ENCODE assay signal across 10 cellular contexts in genomic region chr4:78937837-78938236, GRCh38. TPM values are rescaled to one million over a fixed set of nuclear protein-coding genes. Genes with fewer than 3 reads are reported as not detected.
DNase-seq lines count a peak whose midpoint lies in the region; ATAC-seq, FAIRE-seq and TF ChIP-seq lines count a peak whose summit lies in the region.
"Had no signal": no experiment of that assay in that cellular context is flagged by ENCODE, and none has a peak within 500 bp of the region (broad histone marks: within the 10 kb centered on the region; RNA-seq: fewer than 3 reads in every experiment).

No MANE protein-coding gene starts in this region.

- TF ChIP-seq CTCF in CD8-positive, alpha-beta T cell (IDR thresholded peaks at IDR 0.05), result no peak
- no peak for TF ChIP-seq CTCF in GM12878 (IDR thresholded peaks at IDR 0.05 in 2 of 3, conservative IDR thresholded peaks at IDR 0.05 in 1 of 3; ENCODE audit: control insufficient read depth in 2 of 3, extremely low read depth in 1 of 3, insufficient read depth in 1 of 3, low read depth in 3 of 3, low read length in 3 of 3)
- TF ChIP-seq CTCF in GM20000 (IDR thresholded peaks at IDR 0.05; ENCODE audit: extremely low read depth, missing control alignments), result no peak

- no peak for TF ChIP-seq EP300 in GM12878 (IDR thresholded peaks at IDR 0.05; ENCODE audit: borderline replicate concordance in 1 of 2, control insufficient read depth in 1 of 2, low read depth in 2 of 2, low read length in 2 of 2)

- no peak for ATAC-seq in CD8-positive, alpha-beta T cell
- ATAC-seq in GM12878, result no peak
- ATAC-seq in HG03025 (IDR thresholded peaks at IDR 0.05; ENCODE audit: low FRiP score, unreplicated experiment), result no peak
- no peak for ATAC-seq in GM21786 (IDR thresholded peaks at IDR 0.05; ENCODE audit: unreplicated experiment)

- SMC1A ChIA-PET in GM12878 (lab: Charles Lee; ENCODE audit: uncharacterized antibody, unreplicated experiment), result interaction anchor here (0.8 to 3.5 kb wide), 8 partner anchors 9 to 324 kb away, joined by 3 to 20 read pairs (median 5); no protein-coding TSS in a partner anchor

- H3K79me2 ChIP-seq in GM12878 (ENCODE audit: control insufficient read depth, insufficient read depth, low read length), result peaks cover 1% of the 10 kb centered on the region

- TF ChIP-seq RAD21 in GM12878 (IDR thresholded peaks at IDR 0.05; ENCODE audit: insufficient read depth, low read depth, low read length), result no peak

- no TSS peak for BruUV-seq in GM12878 (replicated peaks; lab: Mats Ljungman, UMichigan)

- peaks cover 26% of the 10 kb centered on the region for H3K4me1 ChIP-seq in CD8-positive, alpha-beta T cell (ENCODE audit: insufficient read depth, low read length)
- no peaks in the 10 kb centered on the region; the same call in 1 of the 2 replicates for H3K4me1 ChIP-seq in GM12878 (ENCODE audit: control insufficient read depth, insufficient read depth, low read length)
- H3K4me1 ChIP-seq in muscle layer of duodenum (ENCODE audit: control insufficient read depth in 1 of 2, insufficient read depth in 2 of 2, low read length in 2 of 2), result peaks cover 9 to 11% of the 10 kb centered on the region in 2 donors

- no peak overlapping the region for H2AFZ ChIP-seq in GM12878 (ENCODE audit: control insufficient read depth, low read depth, low read length)

- RAD21 ChIA-PET in GM12878 (lab: Charles Lee; ENCODE audit: unreplicated experiment), result interaction anchor here (0.7 to 1.3 kb wide), 4 partner anchors 9 to 75 kb away, joined by 3 to 4 read pairs (median 3); no protein-coding TSS in a partner anchor

- peak overlapping the region; percentile 52 for H3K27ac Mint-ChIP-seq in CD8-positive, alpha-beta T cell

- DNase-seq in CD8-positive, alpha-beta T cell, result no peak
- no peak for DNase-seq in Jurkat, Clone E6-1 (ENCODE audit: low read depth, low spot score)
- DNase-seq in GM12878 (ENCODE audit: low read depth, low spot score) (no peak), GF-D8 (lab: John Stamatoyannopoulos, UW) (no peak), GM20000 (ENCODE audit: low spot score) (no peak)
- DNase-seq: stomach had no signal

- H3K27ac ChIP-seq in CD8-positive, alpha-beta T cell (ENCODE audit: low read depth, low read length), result no peak overlapping the region
- H3K27ac ChIP-seq in GM12878 (ENCODE audit: control insufficient read depth, insufficient read depth), result no peak overlapping the region
- no peak overlapping the region for H3K27ac ChIP-seq in muscle layer of duodenum (ENCODE audit: low read length)

- peaks cover 40% of the 10 kb centered on the region for H3K4me1 Mint-ChIP-seq in CD8-positive, alpha-beta T cell (ENCODE audit: low read depth)

- H3K36me3 Mint-ChIP-seq in CD8-positive, alpha-beta T cell, result peaks cover 17% of the 10 kb centered on the region

- POLR2A ChIA-PET in CD8-positive, alpha-beta T cell (lab: Charles Lee), result no interaction called here
- POLR2A ChIA-PET in GM12878 (lab: Charles Lee), result no interaction called here

- peaks cover 5% of the 10 kb centered on the region for H3K27me3 Mint-ChIP-seq in CD8-positive, alpha-beta T cell (ENCODE audit: low read depth)

- FAIRE-seq in GM12878 (lab: Jason Lieb, UNC), result no peak
- FAIRE-seq: GM12891 had no signal

- no peaks in the 10 kb centered on the region for H4K20me1 ChIP-seq in GM12878 (ENCODE audit: control insufficient read depth, insufficient read depth)

- H3K4me3 ChIP-seq in CD8-positive, alpha-beta T cell (ENCODE audit: low read depth, low read length), result no peak overlapping the region
- H3K4me3 ChIP-seq in Jurkat, Clone E6-1 (ENCODE audit: low read length), result peak overlapping the region; percentile 87; the same call in 1 of the 2 replicates
- H3K4me3 ChIP-seq in GM12878 (no peak overlapping the region), muscle layer of duodenum (ENCODE audit: low read depth in 1 of 2, low read length in 2 of 2) (peak overlapping the region; percentile 74 to 80)

- 0 out of 2 replicates have a peak overlapping the region, but pooled peaks have one; percentile 26 for H3K4me2 ChIP-seq in GM12878 (ENCODE audit: control insufficient read depth, insufficient read depth)

- H3K9ac ChIP-seq in GM12878 (ENCODE audit: control insufficient read depth, insufficient read depth, low read length), result no peak overlapping the region

- H3K9me3 ChIP-seq in CD8-positive, alpha-beta T cell (ENCODE audit: low read length), result no peaks in the 10 kb centered on the region
- H3K9me3 ChIP-seq in GM12878 (replicated peaks; ENCODE audit: control insufficient read depth, insufficient read depth, low read length), result no peaks in the 10 kb centered on the region; the same call in 2 of the 3 replicates
- H3K9me3 ChIP-seq in muscle layer of duodenum (ENCODE audit: control insufficient read depth in 1 of 2, low read length in 2 of 2), result no peaks in the 10 kb centered on the region
- H3K9me3 ChIP-seq: stomach had no signal

- TF ChIP-seq POLR2A in GM12878 (IDR thresholded peaks at IDR 0.05; ENCODE audit: low read depth, low read length), result no peak

- in situ Hi-C loops in GM12878 (cut with MboI), result no loop called here

- intact Hi-C loops in CD8-positive, alpha-beta T cell (cut with DNase I, micrococcal nuclease), result loop anchor here (2.0 to 10.0 kb wide), 4 partner anchors 161 to 1781 kb away; partner anchors contain the start of genes ANTXR2 (in 1 of the 2), BMP2K (in 1 of the 2) and CCNG2 (in 1 of the 2)
- intact Hi-C loops in GM12878 (cut with micrococcal nuclease; ENCODE audit: unreplicated experiment), result loop anchor here (5.0 kb wide), 1 partner anchor 326 kb away; no protein-coding TSS in a partner anchor

- H3K4me3 Mint-ChIP-seq in CD8-positive, alpha-beta T cell, result peak overlapping the region; percentile 54

- WGBS in GM12878 (ENCODE audit: insufficient coverage, insufficient replicate concordance, low lambda C conversion rate, missing lambda C conversion rate), result 98% methylated on average over 4 of the region's 4 CpGs

- H3K27me3 ChIP-seq in CD8-positive, alpha-beta T cell (ENCODE audit: insufficient read depth, low read length), result no peaks in the 10 kb centered on the region
- H3K27me3 ChIP-seq in GM12878 (replicated peaks in 1 of 2; ENCODE audit: control insufficient read depth in 2 of 2, insufficient read depth in 2 of 2, low read length in 1 of 2), result no peaks in the 10 kb centered on the region
- no peaks in the 10 kb centered on the region for H3K27me3 ChIP-seq in muscle layer of duodenum (ENCODE audit: low read depth, low read length)
- H3K27me3 ChIP-seq: stomach had no signal

- H3K9me3 Mint-ChIP-seq in CD8-positive, alpha-beta T cell, result no peaks in the 10 kb centered on the region

- CTCF ChIA-PET in CD8-positive, alpha-beta T cell (lab: Charles Lee), result interaction anchor here (0.9 kb wide), 2 partner anchors 14 to 1278 kb away, joined by 3 to 4 read pairs; no protein-coding TSS in a partner anchor
- CTCF ChIA-PET in GM12878 (lab: Yijun Ruan, JAX), result interaction anchor here (2.1 to 4.1 kb wide), 2 partner anchors 13 to 14 kb away, joined by 7 to 26 read pairs; no protein-coding TSS in a partner anchor

- H3K36me3 ChIP-seq in CD8-positive, alpha-beta T cell (ENCODE audit: insufficient read depth, low read length), result peaks cover 2% of the 10 kb centered on the region
- H3K36me3 ChIP-seq in GM12878 (ENCODE audit: control insufficient read depth in 2 of 2, insufficient read depth in 2 of 2, low read length in 1 of 2) (no peaks in the 10 kb centered on the region), muscle layer of duodenum (ENCODE audit: control insufficient read depth in 1 of 2, insufficient read depth in 2 of 2, low read length in 2 of 2) (no peaks in the 10 kb centered on the region)

TF ChIP-seq in GM12878, 131 proteins besides CTCF, POLR2A, EP300 and RAD21:
- TF ChIP-seq BCL3 (IDR thresholded peaks at IDR 0.05; ENCODE audit: borderline replicate concordance, insufficient read depth, low read depth, low read length, poor library complexity, severe bottlenecking) (no peak), LARP7 (IDR thresholded peaks at IDR 0.05) (no peak), STAT1 (conservative IDR thresholded peaks at IDR 0.05) (no peak), IRF4 (IDR thresholded peaks at IDR 0.05; ENCODE audit: low read depth, low read length) (no peak), RB1 (IDR thresholded peaks at IDR 0.05; ENCODE audit: borderline replicate concordance) (no peak)

RNA-seq across cellular contexts. Expression of gene PAQR3, which starts 1.4 kb away (rescaled TPM):
- total RNA-seq in CD8-positive, alpha-beta T cell, result 10 to 100 TPM; 17.8 to 19.3 TPM
- polyA plus RNA-seq in Jurkat, Clone E6-1 (2012; ENCODE audit: insufficient read depth, insufficient read length), result 47.6 TPM
- total RNA-seq in GM12878 (2013; cell fraction: nucleolus; rRNA removed), result 31.5 and 33.5 TPM in 2 replicates
- total RNA-seq in GM12878 (2014; rRNA removed) (7.2 and 9.0 TPM in 2 replicates), GM12878 (2014; rRNA removed; fragmentation: Illumina TruSeq; extraction: Trizol) (6.3 and 8.7 TPM in 2 replicates), GM12878 (2021) (8.3 and 8.5 TPM in 2 replicates)
- 1.4 TPM for polyA plus RNA-seq in GM12878 (2011; ENCODE audit: low read depth)
- polyA plus RNA-seq in GM12878 (2011; rRNA removed) (25.4 and 30.0 TPM in 2 replicates), GM12878 (2014; fragmentation: Illumina TruSeq; extraction: Trizol) (7.0 and 10.9 TPM in 2 replicates), GM12878 (2014; fragmentation: Nextera tagmentation; extraction: Ambion mirVana) (1 to 10 TPM; 2.2 to 3.0 TPM), GM12878 (2014; rRNA removed) (4.8 and 7.1 TPM in 2 replicates), GM12878 (2016; fragmentation: Nextera tagmentation; extraction: Ambion mirVana) (1 to 10 TPM; 7.6 to 8.1 TPM)
- 8.6 and 9.1 TPM in 2 replicates for polyA plus RNA-seq in GM12878 (2011; cell fraction: cytosol; rRNA removed)
- polyA plus RNA-seq in GM12878 (2011; cell fraction: nucleus; rRNA removed), result 31.3 and 33.5 TPM in 2 replicates
- polyA plus RNA-seq in GM12878 (2012), result 3.0 and 4.4 TPM in 2 replicates
- 18.5 and 30.7 TPM in 2 replicates for polyA minus RNA-seq in GM12878 (2011; rRNA and poly(A)+ RNA removed)
- polyA minus RNA-seq in GM12878 (2011; cell fraction: cytosol; rRNA and poly(A)+ RNA removed), result 6.5 and 7.6 TPM in 2 replicates
- 16.8 and 32.1 TPM in 2 replicates for polyA minus RNA-seq in GM12878 (2011; cell fraction: nucleus; rRNA and poly(A)+ RNA removed)

Comparison
In these comparisons a context has a peak if more than half of its experiments do, and no peak if none do; other contexts are left out.
1. H3K4me3 ChIP-seq: peak in Jurkat, Clone E6-1 (single experiment) and muscle layer of duodenum (2 of 2); none in CD8-positive, alpha-beta T cell (single experiment) and GM12878 (single experiment).